ENCODE assay signal across 13 cellular contexts in the genomic region with DNA sequence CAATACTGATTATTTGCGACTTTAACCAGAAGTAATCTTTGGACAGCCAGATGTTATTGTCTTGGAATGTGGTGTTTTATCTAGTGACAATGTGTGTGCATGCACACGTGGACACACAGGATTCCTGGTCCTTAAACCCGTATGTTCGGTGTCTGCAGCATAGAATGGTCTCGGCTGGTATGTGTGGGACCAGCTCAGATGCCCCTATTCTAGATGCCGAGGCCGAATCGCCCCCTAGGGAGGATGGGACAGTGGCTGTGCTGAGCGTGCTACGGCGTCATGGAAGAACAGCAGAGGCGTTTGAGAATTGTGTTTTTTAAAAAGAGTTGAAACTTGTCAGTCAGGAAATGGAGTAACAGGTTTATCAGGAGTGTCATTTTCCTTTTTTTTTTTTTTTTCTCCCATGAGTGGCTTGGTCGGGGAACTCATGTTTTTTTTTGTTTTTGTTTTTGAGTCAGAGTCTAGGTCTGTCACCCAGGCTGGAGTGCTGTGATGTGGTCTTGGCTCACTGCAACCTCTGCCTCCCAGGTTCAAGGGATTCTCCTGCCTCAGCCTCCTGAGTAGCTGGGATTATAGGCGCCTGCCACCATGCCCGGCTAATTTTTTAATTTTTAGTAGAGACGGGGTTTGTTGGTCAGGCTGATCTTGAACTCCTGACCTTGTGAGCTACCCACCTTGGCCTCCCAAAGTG. TPM values are rescaled to one million over a fixed set of nuclear protein-coding genes. Genes with fewer than 3 reads are reported as not detected.
DNase-seq lines count a peak whose midpoint lies in the region; ATAC-seq and TF ChIP-seq lines count a peak whose summit lies in the region.
"Had no signal": no experiment of that assay in that cellular context is flagged by ENCODE, and none has a peak within 500 bp of the region (broad histone marks: within the 10 kb centered on the region; RNA-seq: fewer than 3 reads in every experiment).

No MANE protein-coding gene starts in this region.

- peak overlapping the region in 8 of 59 donors; percentile 2 to 46 (median 31) for H3K4me3 ChIP-seq in dorsolateral prefrontal cortex
- H3K4me3 ChIP-seq in neuronal stem cell (ENCODE audit: low read length in 2 of 2) = no peak overlapping the region
- H3K4me3 ChIP-seq: sigmoid colon had no signal

- DNase-seq in G401 (ENCODE audit: low spot score) = peak; percentile 24
- DNase-seq in T-cell = no peak
- DNase-seq in dorsolateral prefrontal cortex = no peak
- no peak for DNase-seq in neuronal stem cell (ENCODE audit: low spot score)
- no peak for DNase-seq in GM03348 (ENCODE audit: low spot score)
- DNase-seq in OCI-M1 (lab: John Stamatoyannopoulos, UW) = no peak
- DNase-seq: DMS79 treated with DMSO at 0.1 percent for 48 hours, foreskin melanocyte, NCI-H1694, sigmoid colon had no signal

- intact Hi-C loops in dorsolateral prefrontal cortex (cut with DNase I) = loop anchor here in 1 of 2 donors (5.0 kb wide), 1 partner anchor 54 kb away; no protein-coding TSS in a partner anchor

- CTCF ChIA-PET in T-cell (lab: Charles Lee) = no interaction called here

- no peaks in the 10 kb centered on the region for H3K27me3 Mint-ChIP-seq in T-cell
- H3K27me3 Mint-ChIP-seq: memory B cell had no signal

- H3K36me3 Mint-ChIP-seq in T-cell = peaks cover 17% of the 10 kb centered on the region

- peaks cover 5 to 8% of the 10 kb centered on the region in 2 donors for H3K9me3 ChIP-seq in neuronal stem cell (replicated peaks in 1 of 2; ENCODE audit: control insufficient read depth in 2 of 2, insufficient read depth in 1 of 2, low read depth in 1 of 2, low read length in 2 of 2)

- no peak overlapping the region for H3K14ac ChIP-seq in neuronal stem cell (ENCODE audit: low read length)

- no peak overlapping the region for H3K23ac ChIP-seq in neuronal stem cell (ENCODE audit: low read depth, low read length, poor library complexity)

- TF ChIP-seq CTCF in dorsolateral prefrontal cortex (IDR thresholded peaks at IDR 0.05 in 54 of 56, conservative IDR thresholded peaks at IDR 0.05 in 2 of 56; ENCODE audit: low read depth in 1 of 56, partially characterized antibody in 56 of 56) = no peak

- no peak overlapping the region for H2AK5ac ChIP-seq in neuronal stem cell (ENCODE audit: low read depth, low read length)

- H3K27me3 ChIP-seq in dorsolateral prefrontal cortex (no peaks in the 10 kb centered on the region), neuronal stem cell (ENCODE audit: control insufficient read depth in 3 of 3, insufficient read depth in 3 of 3, low read depth in 1 of 3, low read length in 3 of 3) (no peaks in the 10 kb centered on the region)
- H3K27me3 ChIP-seq: sigmoid colon had no signal

- WGBS in neuronal stem cell (ENCODE audit: extremely low coverage in 2 of 2, insufficient read length in 2 of 2, insufficient replicate concordance in 1 of 2), 2 donors = no CpG with 5 or more reads among the region's 16 CpGs

- H2BK15ac ChIP-seq in neuronal stem cell (ENCODE audit: low read length) = no peak overlapping the region

- peaks cover 36% of the 10 kb centered on the region for H3K79me1 ChIP-seq in neuronal stem cell (ENCODE audit: low read depth, low read length)

- no peak overlapping the region for H2BK12ac ChIP-seq in neuronal stem cell (ENCODE audit: low read length)

- peaks cover 6 to 13% of the 10 kb centered on the region in 2 donors for H3K4me1 ChIP-seq in neuronal stem cell (ENCODE audit: control insufficient read depth in 2 of 2, insufficient read depth in 1 of 2, low read depth in 1 of 2, low read length in 2 of 2)

- no peak overlapping the region for H2BK120ac ChIP-seq in neuronal stem cell (ENCODE audit: low read depth, low read length)

- H4K8ac ChIP-seq in neuronal stem cell (ENCODE audit: low read depth, low read length) = no peak overlapping the region

- H3K4me1 Mint-ChIP-seq in T-cell = peaks cover 55 to 58% (median 57%) of the 10 kb centered on the region in 3 donors

- no peak overlapping the region for H2BK5ac ChIP-seq in neuronal stem cell (ENCODE audit: low read length)

- H3K4ac ChIP-seq in neuronal stem cell (ENCODE audit: low read length) = no peak overlapping the region

- in situ Hi-C loops in G401 (cut with HindIII; ENCODE audit: low sequenced_read_pairs) = no loop called here

- peak overlapping the region; percentile 91 for H3K27ac Mint-ChIP-seq in T-cell

- H3K9ac ChIP-seq in neuronal stem cell (ENCODE audit: low read depth, low read length, poor library complexity) = peak overlapping the region; percentile 2

- H3K36me3 ChIP-seq in neuronal stem cell (replicated peaks in 1 of 2; ENCODE audit: control insufficient read depth in 2 of 2, insufficient read depth in 2 of 2, low read length in 2 of 2) = peaks cover 6 to 25% of the 10 kb centered on the region in 2 donors

- H3K9me3 Mint-ChIP-seq in T-cell = peaks cover 0 to 5% (median 3%) of the 10 kb centered on the region in 3 donors
- H3K9me3 Mint-ChIP-seq: memory B cell had no signal

- no peak overlapping the region for H2AFZ ChIP-seq in neuronal stem cell (ENCODE audit: low read length)

- POLR2A ChIA-PET in T-cell (lab: Charles Lee) = interaction anchor here in 1 of 2 donors (0.6 kb wide), 1 partner anchor 24 kb away, joined by 7 read pairs; no protein-coding TSS in a partner anchor

- H3K4me2 ChIP-seq in neuronal stem cell (ENCODE audit: insufficient read depth, low read length, poor library complexity, severe bottlenecking) = no peak overlapping the region

- ATAC-seq in T-cell (replicated peaks in 1 of 4) (no peak), HG03175 (IDR thresholded peaks at IDR 0.05; ENCODE audit: unreplicated experiment) (no peak), GM19467 (IDR thresholded peaks at IDR 0.05; ENCODE audit: unreplicated experiment) (no peak)

- peak overlapping the region in 53 of 59 donors; percentile 6 to 90 (median 80) for H3K27ac ChIP-seq in dorsolateral prefrontal cortex
- H3K27ac ChIP-seq in neuronal stem cell (replicated peaks; ENCODE audit: low read length) = no peak overlapping the region

- peak overlapping the region; percentile 32 to 63 (median 51) for H3K4me3 Mint-ChIP-seq in T-cell
- H3K4me3 Mint-ChIP-seq: memory B cell had no signal

- no peak overlapping the region for H3K18ac ChIP-seq in neuronal stem cell (ENCODE audit: low read length)

- H4K91ac ChIP-seq in neuronal stem cell (ENCODE audit: low read depth, low read length, poor library complexity) = no peak overlapping the region

RNA-seq across cellular contexts. Expression of a gene that starts 30.1 kb away (rescaled TPM):
- total RNA-seq in G401 (2014; rRNA removed; shearing (Covaris generic)) = 5.8 and 15.2 TPM in 2 replicates
- total RNA-seq in T-cell (100 to 1,000 TPM; 137 to 299 (median 157) TPM), dorsolateral prefrontal cortex (100 to 1,000 TPM in 27 of 120 experiments, 10 to 100 TPM in 93; 65.3 to 147 (median 87.5) TPM)
- polyA plus RNA-seq in neuronal stem cell (2013, experiment 1 of 2) = 37.5 TPM
- polyA plus RNA-seq in neuronal stem cell (2013, experiment 2 of 2) = 41.3 TPM
